12 cellular contexts compared by ENCODE assay signal in the genomic region with DNA sequence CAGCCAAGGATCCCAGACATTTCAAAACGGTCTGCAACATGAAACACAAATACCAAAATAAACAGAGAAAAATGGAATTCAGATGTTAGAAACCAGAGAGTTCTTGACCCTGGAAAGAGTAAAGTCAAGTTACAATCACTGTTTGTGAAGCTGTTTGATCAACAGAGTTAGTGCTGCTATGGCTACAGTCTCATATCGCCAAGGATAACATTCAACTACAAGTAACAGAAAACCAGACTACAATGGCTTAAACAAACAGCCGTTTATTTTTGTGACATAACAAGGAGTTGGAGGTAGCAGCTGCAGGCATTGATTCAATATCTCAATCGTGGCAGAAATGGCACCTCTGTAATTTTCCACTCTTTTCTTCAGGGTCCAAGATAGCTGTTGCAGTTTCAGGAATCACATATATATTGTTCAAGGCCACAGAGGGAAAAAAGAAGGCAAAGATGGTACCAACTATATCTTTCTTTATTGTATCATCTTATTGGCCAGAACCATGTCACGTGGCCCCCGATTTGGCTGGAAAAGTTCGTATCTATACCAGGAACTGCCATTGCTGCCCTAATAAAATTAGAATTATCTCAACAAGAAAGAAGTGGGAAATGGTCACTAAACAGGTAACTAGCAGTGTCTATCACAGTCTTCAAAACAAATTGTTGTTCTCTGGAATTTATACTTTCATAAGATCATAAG. TPM values are rescaled to one million over a fixed set of nuclear protein-coding genes. Genes with fewer than 3 reads are reported as not detected.
DNase-seq lines count a peak whose midpoint lies in the region; ATAC-seq and TF ChIP-seq lines count a peak whose summit lies in the region.
"Had no signal": no experiment of that assay in that cellular context is flagged by ENCODE, and none has a peak within 500 bp of the region (broad histone marks: within the 10 kb centered on the region; RNA-seq: fewer than 3 reads in every experiment).

No MANE protein-coding gene starts in this region.

- peak overlapping the region in 1 of 2 donors; percentile 35 for H3K4me3 Mint-ChIP-seq in CD14-positive monocyte
- no peak overlapping the region for H3K4me3 Mint-ChIP-seq in nephron
- no peak overlapping the region for H3K4me3 Mint-ChIP-seq in natural killer cell treated with Interleukin-12 subunit alpha and Interleukin-12 subunit beta and Interleukin-15 and Interleukin-18, amount 100 ng/mL, for 72 hours

- intact Hi-C loops in CD14-positive monocyte (cut with micrococcal nuclease) = no loop called here

- H3K9me3 Mint-ChIP-seq in CD14-positive monocyte (no peaks in the 10 kb centered on the region), nephron (no peaks in the 10 kb centered on the region)
- no peaks in the 10 kb centered on the region for H3K9me3 Mint-ChIP-seq in natural killer cell treated with Interleukin-12 subunit alpha and Interleukin-12 subunit beta and Interleukin-15 and Interleukin-18, amount 100 ng/mL, for 72 hours

- H3K4me1 Mint-ChIP-seq in CD14-positive monocyte (peaks cover 53% of the 10 kb centered on the region), nephron (peaks cover 17% of the 10 kb centered on the region)
- H3K4me1 Mint-ChIP-seq in natural killer cell treated with Interleukin-12 subunit alpha and Interleukin-12 subunit beta and Interleukin-15 and Interleukin-18, amount 100 ng/mL, for 72 hours (ENCODE audit: low read depth in 2 of 2) = peaks cover 11 to 12% of the 10 kb centered on the region in 2 donors

- ATAC-seq in natural killer cell treated with Interleukin-12 subunit alpha and Interleukin-12 subunit beta and Interleukin-15 and Interleukin-18, amount 100 ng/mL, for 72 hours = no peak
- ATAC-seq in activated CD4-positive, CD25-positive, alpha-beta regulatory T cell treated with anti-CD3 and anti-CD28 coated beads, Interleukin-2, amount 50 U/mL, for 24 hours = no peak
- ATAC-seq: esophagus mucosa had no signal

- H3K36me3 Mint-ChIP-seq in CD14-positive monocyte (peaks cover 0 to 2% of the 10 kb centered on the region in 2 donors), nephron (ENCODE audit: low read depth) (no peaks in the 10 kb centered on the region)
- H3K36me3 Mint-ChIP-seq in natural killer cell treated with Interleukin-12 subunit alpha and Interleukin-12 subunit beta and Interleukin-15 and Interleukin-18, amount 100 ng/mL, for 72 hours = no peaks in the 10 kb centered on the region

- H3K27me3 Mint-ChIP-seq in CD14-positive monocyte (ENCODE audit: low read depth in 3 of 3) = peaks cover 0 to 15% (median 12%) of the 10 kb centered on the region in 3 donors
- peaks cover 4% of the 10 kb centered on the region for H3K27me3 Mint-ChIP-seq in nephron (ENCODE audit: low read depth)
- peaks cover 0 to 22% of the 10 kb centered on the region in 2 donors for H3K27me3 Mint-ChIP-seq in natural killer cell treated with Interleukin-12 subunit alpha and Interleukin-12 subunit beta and Interleukin-15 and Interleukin-18, amount 100 ng/mL, for 72 hours

- DNase-seq in CD14-positive monocyte (ENCODE audit: low spot score) (no peak), NCI-H2081 treated with DMSO at 0.1 percent for 48 hours (lab: John Stamatoyannopoulos, UW) (peak; percentile 29), ecto neural progenitor cell (ENCODE audit: low spot score) (peak; percentile 1), NCI-H2171 treated with DMSO at 0.1 percent for 48 hours (lab: John Stamatoyannopoulos, UW) (no peak), NCI-H1092 treated with DMSO at 0.1 percent for 48 hours (lab: John Stamatoyannopoulos, UW) (no peak)
- no peak for DNase-seq in natural killer cell treated with Interleukin-12 subunit alpha and Interleukin-12 subunit beta and Interleukin-15 and Interleukin-18, amount 100 ng/mL, for 72 hours (ENCODE audit: low spot score)
- DNase-seq: amygdala, Calu3, T1000 had no signal

- TF ChIP-seq CTCF in CD14-positive monocyte (IDR thresholded peaks at IDR 0.05) = no peak
- TF ChIP-seq CTCF in nephron (IDR thresholded peaks at IDR 0.05; ENCODE audit: unreplicated experiment in 3 of 3) = no peak

- H3K27ac Mint-ChIP-seq in CD14-positive monocyte (peak overlapping the region; percentile 1 to 91 (median 80)), nephron (peak overlapping the region; percentile 22 to 86 (median 47))
- no peak overlapping the region for H3K27ac Mint-ChIP-seq in natural killer cell treated with Interleukin-12 subunit alpha and Interleukin-12 subunit beta and Interleukin-15 and Interleukin-18, amount 100 ng/mL, for 72 hours

RNA-seq across cellular contexts. Expression of a gene that starts 17.7 kb away (rescaled TPM):
- polyA plus RNA-seq in CD14-positive monocyte = 10 to 100 TPM; 13.8 to 16.8 TPM
- 10 to 100 TPM; 54.5 to 88.4 TPM for total RNA-seq in natural killer cell treated with Interleukin-12 subunit alpha and Interleukin-12 subunit beta and Interleukin-15 and Interleukin-18, amount 100 ng/mL, for 72 hours

RNA-seq across cellular contexts. Expression of a gene that starts 45.5 kb away (rescaled TPM):
- 1 to 10 TPM; 3.0 to 3.6 TPM for polyA plus RNA-seq in CD14-positive monocyte
- total RNA-seq in natural killer cell treated with Interleukin-12 subunit alpha and Interleukin-12 subunit beta and Interleukin-15 and Interleukin-18, amount 100 ng/mL, for 72 hours = 10 to 100 TPM; 19.9 to 50.0 TPM

Comparison
In these comparisons a context has a peak if more than half of its experiments do, and no peak if none do; other contexts are left out.
1. DNase-seq: peak in NCI-H2081 treated with DMSO at 0.1 percent for 48 hours (single experiment) and ecto neural progenitor cell (single experiment); none in CD14-positive monocyte (single experiment), natural killer cell treated with Interleukin-12 subunit alpha and Interleukin-12 subunit beta and Interleukin-15 and Interleukin-18, amount 100 ng/mL, for 72 hours (single experiment), NCI-H2171 treated with DMSO at 0.1 percent for 48 hours (single experiment) and NCI-H1092 treated with DMSO at 0.1 percent for 48 hours (single experiment).
2. H3K27ac Mint-ChIP-seq: peak in CD14-positive monocyte (7 of 7) and nephron (3 of 3); none in natural killer cell treated with Interleukin-12 subunit alpha and Interleukin-12 subunit beta and Interleukin-15 and Interleukin-18, amount 100 ng/mL, for 72 hours (0 of 2).